In the genomic region with DNA sequence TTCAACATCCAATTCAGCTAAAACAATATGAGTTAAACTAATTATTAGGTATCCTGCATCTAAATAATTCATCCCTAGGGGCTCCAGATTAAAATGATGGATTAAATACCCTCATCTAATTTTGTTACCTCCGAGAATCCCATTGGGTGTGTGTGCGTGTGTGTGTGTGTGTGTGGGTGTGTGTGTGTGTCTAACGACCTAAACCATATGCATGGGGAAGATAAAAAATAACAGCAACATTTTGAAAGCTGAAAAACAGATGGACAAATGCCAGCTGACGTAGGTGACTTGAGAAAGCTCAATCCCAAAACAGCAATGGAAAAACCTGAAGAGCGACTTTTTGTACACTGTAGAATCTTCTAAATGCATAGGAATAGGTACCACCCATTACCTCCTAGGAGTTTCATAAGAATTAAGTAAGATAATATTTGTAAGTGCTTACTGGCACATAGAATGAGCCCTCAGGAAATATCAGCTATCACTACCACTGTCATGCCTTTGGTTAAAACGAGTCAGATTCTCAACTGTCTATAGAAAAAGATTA, we compare ENCODE assay signal across 14 cellular contexts.
"Had no signal": no experiment of that assay in that cellular context is flagged by ENCODE, and none has a peak within 500 bp of the region (broad histone marks: within the 10 kb centered on the region; RNA-seq: fewer than 3 reads in every experiment).

No MANE protein-coding gene starts in this region.

- H3K36me3 ChIP-seq: neutrophil had no signal

- ATAC-seq: heart left ventricle, right cardiac atrium had no signal

- H3K27me3 ChIP-seq: heart left ventricle, neutrophil had no signal

- H3K9me3 ChIP-seq: heart left ventricle, neutrophil had no signal

- H3K4me1 ChIP-seq: heart left ventricle had no signal

- H3K4me3 ChIP-seq: heart left ventricle had no signal

- DNase-seq: heart left ventricle; hippocampal formation; kidney glomerular epithelial cell; mesendoderm; naive B cell; right cardiac atrium; small intestine; stimulated activated CD4-positive, alpha-beta T cell treated with anti-CD3 and anti-CD28 coated beads, Interleukin-2, amount 100 ng/mL, for 48 hours; stimulated activated naive CD4-positive, alpha-beta T cell treated with Interleukin-2 at 50 U/mL for 16 hours had no signal

- H3K27ac ChIP-seq: heart left ventricle, neutrophil had no signal

- FAIRE-seq: colon, frontal cortex, islet of Langerhans, small intestine, urothelium cell line had no signal
